In genomic region chr9:21392270-21392669, GRCh38 we compare ENCODE assay signal across 8 cellular contexts. TPM values are rescaled to one million over a fixed set of nuclear protein-coding genes. Genes with fewer than 3 reads are reported as not detected.
A peak's percentile ranks its signal among the peaks of the same experiment; 100 is the strongest.
DNase-seq lines count a peak whose midpoint lies in the region; ATAC-seq and TF ChIP-seq lines count a peak whose summit lies in the region.

No MANE protein-coding gene starts in this region.

- 79% methylated on average over 6 of the region's 6 CpGs for WGBS in liver

- H3K4me3 ChIP-seq in AG10803 (ENCODE audit: low read length) = no peak overlapping the region
- H3K4me3 ChIP-seq in liver (ENCODE audit: low read depth in 1 of 3, low read length in 3 of 3) = no peak overlapping the region

- ATAC-seq in GM18517 (IDR thresholded peaks at IDR 0.05; ENCODE audit: unreplicated experiment) (peak; percentile 89), HG02885 (IDR thresholded peaks at IDR 0.05; ENCODE audit: poor library complexity, unreplicated experiment) (peak; percentile 78)

- DNase-seq in AG10803 (ENCODE audit: low read depth) (no peak), RPMI8226 (peak; percentile 69), posterior cingulate gyrus (no peak)
- no peak for DNase-seq in central memory CD4-positive, alpha-beta T cell
- DNase-seq in activated CD4-positive, alpha-beta T cell treated with anti-CD3 and anti-CD28 coated beads, Interleukin-2, amount 50 U/mL, for 4 hours = no peak

- H3K9me3 ChIP-seq in liver (ENCODE audit: control insufficient read depth in 4 of 4, low read length in 3 of 4) = no peaks in the 10 kb centered on the region

- no peak overlapping the region for H3K27ac ChIP-seq in liver (ENCODE audit: low read depth in 1 of 2, low read length in 2 of 2)

- TF ChIP-seq CTCF in AG10803 (conservative IDR thresholded peaks at IDR 0.05; ENCODE audit: low read length) = peak; percentile 26; the same call in 1 of the 2 replicates
- TF ChIP-seq CTCF in liver (IDR thresholded peaks at IDR 0.05; ENCODE audit: low read depth, low read length, missing input control) = peak; percentile 27

- intact Hi-C loops in posterior cingulate gyrus (cut with DNase I) = no loop called here

- no peak overlapping the region for H3K9ac ChIP-seq in liver (ENCODE audit: low read depth in 1 of 2, low read length in 2 of 2)

- H3K27me3 ChIP-seq in liver (ENCODE audit: control insufficient read depth in 4 of 4, insufficient read depth in 4 of 4, low read length in 3 of 4) = peaks cover 0 to 10% (median 3%) of the 10 kb centered on the region in 4 donors

- H3K36me3 ChIP-seq in liver (ENCODE audit: control insufficient read depth in 4 of 4, insufficient read depth in 3 of 4, low read depth in 1 of 4, low read length in 3 of 4) = no peaks in the 10 kb centered on the region

- no peak for TF ChIP-seq RAD21 in liver (IDR thresholded peaks at IDR 0.05)

- H3K4me1 ChIP-seq in liver (ENCODE audit: control insufficient read depth in 4 of 4, insufficient read depth in 4 of 4, low read length in 3 of 4) = peaks cover 0 to 9% (median 5%) of the 10 kb centered on the region in 4 donors

TF ChIP-seq in liver, 16 proteins besides CTCF, POLR2A, EP300 and RAD21:
- TF ChIP-seq JUND (IDR thresholded peaks at IDR 0.05) (no peak), FOXA2 (IDR thresholded peaks at IDR 0.05) (no peak), HNF4G (IDR thresholded peaks at IDR 0.05) (no peak), RXRA (IDR thresholded peaks at IDR 0.05) (no peak), EGR1 (IDR thresholded peaks at IDR 0.05; ENCODE audit: low read depth in 2 of 2) (no peak), HNF4A (conservative IDR thresholded peaks at IDR 0.05) (no peak), REST (IDR thresholded peaks at IDR 0.05) (no peak), MAX (IDR thresholded peaks at IDR 0.05) (no peak), GABPA (IDR thresholded peaks at IDR 0.05 in 1 of 2, conservative IDR thresholded peaks at IDR 0.05 in 1 of 2) (no peak), NR2F2 (IDR thresholded peaks at IDR 0.05) (no peak), SP1 (IDR thresholded peaks at IDR 0.05) (no peak), YY1 (IDR thresholded peaks at IDR 0.05) (no peak), TAF1 (conservative IDR thresholded peaks at IDR 0.05) (no peak), FOXA1 (IDR thresholded peaks at IDR 0.05) (no peak)
- TF ChIP-seq, protein P1, sequence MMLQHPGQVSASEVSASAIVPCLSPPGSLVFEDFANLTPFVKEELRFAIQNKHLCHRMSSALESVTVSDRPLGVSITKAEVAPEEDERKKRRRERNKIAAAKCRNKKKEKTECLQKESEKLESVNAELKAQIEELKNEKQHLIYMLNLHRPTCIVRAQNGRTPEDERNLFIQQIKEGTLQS (IDR thresholded peaks at IDR 0.05) = no peak
- TF ChIP-seq, protein P2, sequence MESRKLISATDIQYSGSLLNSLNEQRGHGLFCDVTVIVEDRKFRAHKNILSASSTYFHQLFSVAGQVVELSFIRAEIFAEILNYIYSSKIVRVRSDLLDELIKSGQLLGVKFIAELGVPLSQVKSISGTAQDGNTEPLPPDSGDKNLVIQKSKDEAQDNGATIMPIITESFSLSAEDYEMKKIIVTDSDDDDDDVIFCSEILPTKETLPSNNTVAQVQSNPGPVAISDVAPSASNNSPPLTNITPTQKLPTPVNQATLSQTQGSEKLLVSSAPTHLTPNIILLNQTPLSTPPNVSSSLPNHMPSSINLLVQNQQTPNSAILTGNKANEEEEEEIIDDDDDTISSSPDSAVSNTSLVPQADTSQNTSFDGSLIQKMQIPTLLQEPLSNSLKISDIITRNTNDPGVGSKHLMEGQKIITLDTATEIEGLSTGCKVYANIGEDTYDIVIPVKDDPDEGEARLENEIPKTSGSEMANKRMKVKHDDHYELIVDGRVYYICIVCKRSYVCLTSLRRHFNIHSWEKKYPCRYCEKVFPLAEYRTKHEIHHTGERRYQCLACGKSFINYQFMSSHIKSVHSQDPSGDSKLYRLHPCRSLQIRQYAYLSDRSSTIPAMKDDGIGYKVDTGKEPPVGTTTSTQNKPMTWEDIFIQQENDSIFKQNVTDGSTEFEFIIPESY (IDR thresholded peaks at IDR 0.05) = no peak

RNA-seq across cellular contexts. Expression of gene IFNA2, which starts 7.1 kb away (rescaled TPM):
- not detected for total RNA-seq in liver
- not detected for polyA plus RNA-seq in liver

RNA-seq across cellular contexts. Expression of gene IFNA8, which starts 16.6 kb away (rescaled TPM):
- total RNA-seq in liver = not detected
- not detected for polyA plus RNA-seq in liver

RNA-seq across cellular contexts. Expression of gene IFNA13, which starts 24.4 kb away (rescaled TPM):
- total RNA-seq in liver = not detected
- not detected for polyA plus RNA-seq in liver

RNA-seq across cellular contexts. Expression of gene IFNA6, which starts 41.6 kb away (rescaled TPM):
- total RNA-seq in liver = not detected
- polyA plus RNA-seq in liver = not detected

RNA-seq across cellular contexts. Expression of gene IFNA1, which starts 48.0 kb away (rescaled TPM):
- not detected for total RNA-seq in liver
- not detected for polyA plus RNA-seq in liver
